Comparison of ENCODE assay signal across 12 cellular contexts in genomic region chr7:44396931-44397525, GRCh38.
DNase-seq lines count a peak whose midpoint lies in the region; ATAC-seq and TF ChIP-seq lines count a peak whose summit lies in the region.
"Had no signal": no experiment of that assay in that cellular context is flagged by ENCODE, and none has a peak within 500 bp of the region (broad histone marks: within the 10 kb centered on the region; RNA-seq: fewer than 3 reads in every experiment).

No MANE protein-coding gene starts in this region.

- 86 to 92% methylated on average over 8 of the region's 8 CpGs for WGBS in testis, 2 donors

- intact Hi-C loops in cardiac septum (cut with DNase I) (no loop called here), Right ventricle myocardium inferior (cut with DNase I) (no loop called here), testis (cut with DNase I; ENCODE audit: low total_unique reads) (no loop called here)

- peak overlapping the region; percentile 6 for H3K27ac Mint-ChIP-seq in activated naive CD8-positive, alpha-beta T cell treated with anti-CD3 and anti-CD28 coated beads for 36 hours

- H3K36me3 ChIP-seq in testis (ENCODE audit: low read depth, missing control alignments): no peaks in the 10 kb centered on the region

- no peaks in the 10 kb centered on the region for H3K9me3 Mint-ChIP-seq in activated naive CD8-positive, alpha-beta T cell treated with anti-CD3 and anti-CD28 coated beads for 36 hours

- peaks cover 2% of the 10 kb centered on the region for H3K36me3 Mint-ChIP-seq in activated naive CD8-positive, alpha-beta T cell treated with anti-CD3 and anti-CD28 coated beads for 36 hours

- H3K27me3 Mint-ChIP-seq in activated naive CD8-positive, alpha-beta T cell treated with anti-CD3 and anti-CD28 coated beads for 36 hours: no peaks in the 10 kb centered on the region

- no peaks in the 10 kb centered on the region for H3K4me1 ChIP-seq in testis

- TF ChIP-seq CTCF in testis (IDR thresholded peaks at IDR 0.05): no peak

- H3K4me1 Mint-ChIP-seq in activated naive CD8-positive, alpha-beta T cell treated with anti-CD3 and anti-CD28 coated beads for 36 hours: no peaks in the 10 kb centered on the region

- ATAC-seq in Right ventricle myocardium inferior (no peak), GM19035 (IDR thresholded peaks at IDR 0.05; ENCODE audit: unreplicated experiment) (no peak), HG03565 (IDR thresholded peaks at IDR 0.05; ENCODE audit: unreplicated experiment) (no peak)

- no peak for TF ChIP-seq POLR2A in testis (IDR thresholded peaks at IDR 0.05)

- no peaks in the 10 kb centered on the region for H3K9me3 ChIP-seq in testis
- H3K9me3 ChIP-seq: esophagus squamous epithelium, neutrophil had no signal

- no peak overlapping the region for H3K4me3 ChIP-seq in testis
- H3K4me3 ChIP-seq: esophagus squamous epithelium had no signal

- H3K27me3 ChIP-seq in testis: no peaks in the 10 kb centered on the region
- H3K27me3 ChIP-seq: esophagus squamous epithelium, neutrophil had no signal

- H3K27ac ChIP-seq in testis: no peak overlapping the region
- H3K27ac ChIP-seq: esophagus squamous epithelium, neutrophil had no signal

- no peak overlapping the region for H3K4me3 Mint-ChIP-seq in activated naive CD8-positive, alpha-beta T cell treated with anti-CD3 and anti-CD28 coated beads for 36 hours

- DNase-seq in cardiac septum (ENCODE audit: low spot score) (peak; percentile 39), Right ventricle myocardium inferior (ENCODE audit: missing footprints) (no peak), islet precursor cell (peak; percentile 38), testis (peak; percentile 12), NCI-H446 (lab: John Stamatoyannopoulos, UW) (no peak)
- DNase-seq in activated naive CD8-positive, alpha-beta T cell treated with anti-CD3 and anti-CD28 coated beads for 36 hours: no peak
- DNase-seq: activated CD4-positive, CD25-positive, alpha-beta regulatory T cell; esophagus squamous epithelium; mammary epithelial cell had no signal

Comparison
In these comparisons a context has a peak if more than half of its experiments do, and no peak if none do; other contexts are left out.
1. DNase-seq: peak in cardiac septum (single experiment), islet precursor cell (single experiment) and testis (single experiment); none in Right ventricle myocardium inferior (single experiment), activated naive CD8-positive, alpha-beta T cell treated with anti-CD3 and anti-CD28 coated beads for 36 hours (single experiment) and NCI-H446 (0 of 2).